ENCODE assay signal across 8 cellular contexts in the genomic region with DNA sequence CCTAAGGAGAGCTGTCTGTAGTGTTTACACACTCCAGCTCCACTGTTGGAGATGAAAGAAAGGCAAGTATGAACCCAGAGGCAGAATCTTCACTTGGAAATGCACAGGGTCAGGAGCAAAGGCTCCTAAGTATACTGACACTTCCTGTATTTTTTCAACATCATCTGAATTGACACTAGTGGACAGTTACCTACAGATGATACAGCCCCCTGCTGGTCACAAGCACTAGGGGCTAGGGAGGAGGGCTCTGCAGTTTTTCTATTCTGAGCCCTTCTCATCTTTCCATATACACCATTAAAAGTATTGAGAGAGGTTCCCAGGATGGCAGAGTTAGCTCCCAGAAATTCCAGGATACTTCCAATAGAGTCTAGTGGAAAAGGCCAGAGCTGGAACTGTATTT.
DNase-seq lines count a peak whose midpoint lies in the region; ATAC-seq and TF ChIP-seq lines count a peak whose summit lies in the region.
"Had no signal": no experiment of that assay in that cellular context is flagged by ENCODE, and none has a peak within 500 bp of the region (broad histone marks: within the 10 kb centered on the region; RNA-seq: fewer than 3 reads in every experiment).

No MANE protein-coding gene starts in this region.

- no peak overlapping the region for H3K4ac ChIP-seq in H9 (ENCODE audit: low read depth, low read length)

- H3K27ac Mint-ChIP-seq in H9, result no peak overlapping the region
- H3K27ac Mint-ChIP-seq in activated T-helper 2 cell treated with anti-CD3 and anti-CD28 coated beads, Interferon-gamma antibody, Interleukin-2, Interleukin-4, amounts not matched to agents 10 μg/mL and 5 μg/mL and 100 μg/mL, durations not matched to agents 14 hours and 24 hours and 36 hours, result no peak overlapping the region
- H3K27ac Mint-ChIP-seq: activated CD8-positive, alpha-beta memory T cell treated with anti-CD3 and anti-CD28 coated beads, Interleukin-2, amount 10 ng/mL, durations not matched to agents 7 days and 5 days had no signal

- no peaks in the 10 kb centered on the region for H3K79me2 ChIP-seq in H9 (ENCODE audit: insufficient read depth, low read length)

- H3K4me3 ChIP-seq in right lobe of liver, result no peak overlapping the region

- H3K4me2 ChIP-seq in H9 (ENCODE audit: insufficient read depth, insufficient read length, low read length), result no peak overlapping the region

- H2BK5ac ChIP-seq in H9 (ENCODE audit: insufficient read length, low read length), result no peak overlapping the region

- peak; percentile 31 for DNase-seq in H9
- peak; percentile 67 for DNase-seq in NCI-H82 (lab: John Stamatoyannopoulos, UW)
- DNase-seq in right lobe of liver, result no peak
- DNase-seq in mucosa of gallbladder (ENCODE audit: low spot score), result no peak
- DNase-seq in activated T-helper 2 cell treated with anti-CD3 and anti-CD28 coated beads, Interferon-gamma antibody, Interleukin-2, Interleukin-4, amounts not matched to agents 10 μg/mL and 5 μg/mL and 100 μg/mL, durations not matched to agents 14 hours and 24 hours and 36 hours (ENCODE audit: low spot score), result no peak
- DNase-seq in GM19238 (ENCODE audit: insufficient read length, low spot score), result no peak
- DNase-seq: activated CD8-positive, alpha-beta memory T cell treated with anti-CD3 and anti-CD28 coated beads, Interleukin-2, amount 10 ng/mL, durations not matched to agents 7 days and 5 days had no signal

- ATAC-seq in right lobe of liver, result peak in 2 of 4 donors; percentile 32 to 47
- ATAC-seq: activated CD8-positive, alpha-beta memory T cell treated with anti-CD3 and anti-CD28 coated beads, Interleukin-2, amount 10 ng/mL, durations not matched to agents 7 days and 5 days had no signal

- no peak overlapping the region for H3K4me3 Mint-ChIP-seq in H9
- no peak overlapping the region for H3K4me3 Mint-ChIP-seq in activated T-helper 2 cell treated with anti-CD3 and anti-CD28 coated beads, Interferon-gamma antibody, Interleukin-2, Interleukin-4, amounts not matched to agents 10 μg/mL and 5 μg/mL and 100 μg/mL, durations not matched to agents 14 hours and 24 hours and 36 hours (ENCODE audit: low read depth)
- H3K4me3 Mint-ChIP-seq: activated CD8-positive, alpha-beta memory T cell treated with anti-CD3 and anti-CD28 coated beads, Interleukin-2, amount 10 ng/mL, durations not matched to agents 7 days and 5 days had no signal

- no peak overlapping the region for H3K23ac ChIP-seq in H9 (ENCODE audit: insufficient read length, low read depth, low read length)

- H2AFZ ChIP-seq in H9 (ENCODE audit: low read length), result no peak overlapping the region

- no peaks in the 10 kb centered on the region for H3K4me1 Mint-ChIP-seq in H9
- no peaks in the 10 kb centered on the region for H3K4me1 Mint-ChIP-seq in activated T-helper 2 cell treated with anti-CD3 and anti-CD28 coated beads, Interferon-gamma antibody, Interleukin-2, Interleukin-4, amounts not matched to agents 10 μg/mL and 5 μg/mL and 100 μg/mL, durations not matched to agents 14 hours and 24 hours and 36 hours (ENCODE audit: low read depth)
- H3K4me1 Mint-ChIP-seq: activated CD8-positive, alpha-beta memory T cell treated with anti-CD3 and anti-CD28 coated beads, Interleukin-2, amount 10 ng/mL, durations not matched to agents 7 days and 5 days had no signal

- TF ChIP-seq CTCF in GM12873 (IDR thresholded peaks at IDR 0.05; ENCODE audit: insufficient read depth, low read depth, low read length, missing control alignments), result peak; percentile 50
- peak; percentile 53 for TF ChIP-seq CTCF in H9 (conservative IDR thresholded peaks at IDR 0.05)
- TF ChIP-seq CTCF in right lobe of liver (IDR thresholded peaks at IDR 0.05), result peak in 3 of 4 donors; percentile 13 to 21 (median 16)

- no peak overlapping the region for H3K9ac ChIP-seq in H9 (ENCODE audit: extremely low read depth, insufficient read length, low read length)

- H3T11ph ChIP-seq in H9 (ENCODE audit: low read length), result no peak overlapping the region

- H3K27me3 ChIP-seq in H9 (ENCODE audit: insufficient read depth, low read length) (no peaks in the 10 kb centered on the region), right lobe of liver (no peaks in the 10 kb centered on the region)

- H2AK5ac ChIP-seq in H9 (ENCODE audit: insufficient read length, low read length), result no peak overlapping the region

- peaks cover 0 to 3% of the 10 kb centered on the region in 2 experiments; a peak in 1 of 5 replicates for H3K9me3 Mint-ChIP-seq in H9
- no peaks in the 10 kb centered on the region for H3K9me3 Mint-ChIP-seq in activated T-helper 2 cell treated with anti-CD3 and anti-CD28 coated beads, Interferon-gamma antibody, Interleukin-2, Interleukin-4, amounts not matched to agents 10 μg/mL and 5 μg/mL and 100 μg/mL, durations not matched to agents 14 hours and 24 hours and 36 hours

- no peak overlapping the region for H4K8ac ChIP-seq in H9 (replicated peaks; ENCODE audit: insufficient read length, low read depth, low read length)

- H3K9me3 ChIP-seq in H9 (ENCODE audit: control insufficient read depth, low read depth, low read length) (no peaks in the 10 kb centered on the region), right lobe of liver (no peaks in the 10 kb centered on the region)

- H2BK15ac ChIP-seq in H9 (ENCODE audit: low read depth, low read length), result no peak overlapping the region

- no peak overlapping the region for H3K56ac ChIP-seq in H9 (ENCODE audit: insufficient read length, low read depth, low read length)

- H2BK120ac ChIP-seq in H9 (ENCODE audit: low read depth, low read length, poor library complexity, severe bottlenecking), result no peak overlapping the region

- intact Hi-C loops in right lobe of liver (cut with DNase I), result no loop called here
- intact Hi-C loops in activated T-helper 2 cell treated with anti-CD3 and anti-CD28 coated beads, Interferon-gamma antibody, Interleukin-2, Interleukin-4, amounts not matched to agents 10 μg/mL and 5 μg/mL and 100 μg/mL, durations not matched to agents 14 hours and 24 hours and 36 hours (cut with micrococcal nuclease), result no loop called here

- H3K27ac ChIP-seq in H9 (ENCODE audit: insufficient read length, low read depth, low read length) (no peak overlapping the region), right lobe of liver (no peak overlapping the region)

- H3K36me3 ChIP-seq in right lobe of liver, result no peaks in the 10 kb centered on the region

- H3K36me3 Mint-ChIP-seq in H9 (ENCODE audit: insufficient read depth in 1 of 3, low read depth in 3 of 3), result 0 out of 7 replicates have a peak, but pooled peaks cover 0 to 3% (median 0%) of the 10 kb centered on the region in 3 experiments
- no peaks in the 10 kb centered on the region for H3K36me3 Mint-ChIP-seq in activated T-helper 2 cell treated with anti-CD3 and anti-CD28 coated beads, Interferon-gamma antibody, Interleukin-2, Interleukin-4, amounts not matched to agents 10 μg/mL and 5 μg/mL and 100 μg/mL, durations not matched to agents 14 hours and 24 hours and 36 hours (ENCODE audit: low read depth)
- H3K36me3 Mint-ChIP-seq: activated CD8-positive, alpha-beta memory T cell treated with anti-CD3 and anti-CD28 coated beads, Interleukin-2, amount 10 ng/mL, durations not matched to agents 7 days and 5 days had no signal

- H3K4me1 ChIP-seq in H9 (ENCODE audit: insufficient read depth, low read length) (no peaks in the 10 kb centered on the region), right lobe of liver (no peaks in the 10 kb centered on the region)

- H3K23me2 ChIP-seq in H9 (ENCODE audit: insufficient read length, low read depth, low read length, poor library complexity, severe bottlenecking), result no peaks in the 10 kb centered on the region

- H2BK12ac ChIP-seq in H9 (ENCODE audit: insufficient read length, low read depth, low read length), result no peak overlapping the region

- TF ChIP-seq POLR2A in right lobe of liver (IDR thresholded peaks at IDR 0.05), result no peak

- no peak overlapping the region for H3K18ac ChIP-seq in H9 (ENCODE audit: insufficient read length, low read depth, low read length)

- H4K91ac ChIP-seq in H9 (ENCODE audit: insufficient read length, low read depth, low read length), result no peak overlapping the region

- H2BK20ac ChIP-seq in H9 (ENCODE audit: low read depth, low read length, poor library complexity, severe bottlenecking), result no peak overlapping the region

- H3K27me3 Mint-ChIP-seq in H9 (ENCODE audit: low read depth), result no peaks in the 10 kb centered on the region; the same call in 1 of the 2 replicates
- no peaks in the 10 kb centered on the region for H3K27me3 Mint-ChIP-seq in activated T-helper 2 cell treated with anti-CD3 and anti-CD28 coated beads, Interferon-gamma antibody, Interleukin-2, Interleukin-4, amounts not matched to agents 10 μg/mL and 5 μg/mL and 100 μg/mL, durations not matched to agents 14 hours and 24 hours and 36 hours (ENCODE audit: low read depth)
- H3K27me3 Mint-ChIP-seq: activated CD8-positive, alpha-beta memory T cell treated with anti-CD3 and anti-CD28 coated beads, Interleukin-2, amount 10 ng/mL, durations not matched to agents 7 days and 5 days had no signal

- no peaks in the 10 kb centered on the region for H4K20me1 ChIP-seq in H9 (ENCODE audit: control insufficient read depth, insufficient read depth, insufficient read length)

- H3K14ac ChIP-seq in H9 (ENCODE audit: insufficient read depth, low read length), result no peak overlapping the region

- H3K79me1 ChIP-seq in H9 (ENCODE audit: insufficient read depth, low read depth, low read length, poor library complexity, severe bottlenecking), result no peaks in the 10 kb centered on the region

- H4K5ac ChIP-seq in H9 (ENCODE audit: insufficient read length, low read depth, low read length), result no peak overlapping the region

Comparison
In these comparisons a context has a peak if more than half of its experiments do, and no peak if none do; other contexts are left out.
1. DNase-seq: peak in H9 (single experiment) and NCI-H82 (single experiment); none in right lobe of liver (0 of 3), mucosa of gallbladder (single experiment), activated T-helper 2 cell treated with anti-CD3 and anti-CD28 coated beads, Interferon-gamma antibody, Interleukin-2, Interleukin-4, amounts not matched to agents 10 μg/mL and 5 μg/mL and 100 μg/mL, durations not matched to agents 14 hours and 24 hours and 36 hours (single experiment) and GM19238 (single experiment).
2. Peak in every context shown above with its lines, with median percentiles within 50 percentile points of each other: CTCF ChIP-seq.